Comparison of ENCODE assay signal across 1 cellular context in genomic region chr17:41610061-41610517, GRCh38.
TF ChIP-seq lines count a peak whose summit lies in the region.

No MANE protein-coding gene starts in this region.

TF ChIP-seq in HepG2, 621 proteins besides CTCF, POLR2A, EP300 and RAD21:
- TF ChIP-seq STAG1 (CRISPR knock-in tag; IDR thresholded peaks at IDR 0.05): peak; percentile 35
